28 cellular contexts compared by ENCODE assay signal in genomic region chr7:108301387-108301786, GRCh38.
"Had no signal": no experiment of that assay in that cellular context is flagged by ENCODE, and none has a peak within 500 bp of the region (broad histone marks: within the 10 kb centered on the region; RNA-seq: fewer than 3 reads in every experiment).

No MANE protein-coding gene starts in this region.

- H3K27me3 ChIP-seq: adrenal gland, body of pancreas, breast epithelium, SJSA1 had no signal

- H3K4me1 Mint-ChIP-seq: activated CD4-positive, alpha-beta T cell treated with anti-CD3 and anti-CD28 coated beads, Interleukin-2, amount 10 ng/mL, durations not matched to agents 24 days and 14 days; activated naive CD4-positive, alpha-beta T cell treated with anti-CD3 and anti-CD28 coated beads, Interleukin-2, amount 50 U/mL, for 24 hours; activated naive CD8-positive, alpha-beta T cell treated with anti-CD3 and anti-CD28 coated beads, Interleukin-2, amount 10 ng/mL, durations not matched to agents 7 days and 5 days had no signal

- H3K9ac ChIP-seq: SK-N-SH had no signal

- H3K4me3 Mint-ChIP-seq: activated CD4-positive, alpha-beta T cell treated with anti-CD3 and anti-CD28 coated beads, Interleukin-2, amount 10 ng/mL, durations not matched to agents 24 days and 14 days; activated CD8-positive, alpha-beta T cell treated with anti-CD3 and anti-CD28 coated beads for 36 hours; activated naive CD4-positive, alpha-beta T cell treated with anti-CD3 and anti-CD28 coated beads, Interleukin-2, amount 50 U/mL, for 24 hours; activated naive CD8-positive, alpha-beta T cell treated with anti-CD3 and anti-CD28 coated beads, Interleukin-2, amount 10 ng/mL, durations not matched to agents 7 days and 5 days; activated T-cell treated with anti-CD3 and anti-CD28 coated beads, Interleukin-2, amount 50 U/mL, for 24 hours; T-helper 1 cell treated with Interleukin-12 subunit alpha and Interleukin-12 subunit beta and Interleukin-4 antibody, amounts not matched to agents 30 μg/mL and 1 μg/mL, for 36 hours; T-helper 2 cell treated with Interferon-gamma antibody and Interleukin-4, amounts not matched to agents 5 μg/mL and 100 μg/mL, for 36 hours had no signal

- H3K27ac Mint-ChIP-seq: activated CD4-positive, alpha-beta T cell treated with anti-CD3 and anti-CD28 coated beads, Interleukin-2, amount 10 ng/mL, durations not matched to agents 24 days and 14 days; activated CD8-positive, alpha-beta T cell treated with anti-CD3 and anti-CD28 coated beads for 36 hours; activated naive CD4-positive, alpha-beta T cell treated with anti-CD3 and anti-CD28 coated beads, Interleukin-2, amount 50 U/mL, for 24 hours; activated naive CD8-positive, alpha-beta T cell treated with anti-CD3 and anti-CD28 coated beads, Interleukin-2, amount 10 ng/mL, durations not matched to agents 7 days and 5 days; activated T-cell treated with anti-CD3 and anti-CD28 coated beads, Interleukin-2, amount 50 U/mL, for 24 hours; activated T-helper 2 cell treated with anti-CD3 and anti-CD28 coated beads, Interferon-gamma antibody, Interleukin-2, Interleukin-4, amounts not matched to agents 10 μg/mL and 5 μg/mL and 100 μg/mL, durations not matched to agents 14 hours and 24 hours and 36 hours; T-helper 1 cell treated with Interleukin-12 subunit alpha and Interleukin-12 subunit beta and Interleukin-4 antibody, amounts not matched to agents 30 μg/mL and 1 μg/mL, for 36 hours; T-helper 2 cell treated with Interferon-gamma antibody and Interleukin-4, amounts not matched to agents 5 μg/mL and 100 μg/mL, for 36 hours had no signal

- H3K4me2 ChIP-seq: SK-N-SH had no signal

- FAIRE-seq: astrocyte had no signal

- H3K4me1 ChIP-seq: breast epithelium had no signal

- H3K9me3 ChIP-seq: adrenal gland, body of pancreas, breast epithelium, SJSA1, SK-N-SH had no signal

- ATAC-seq: activated CD8-positive, alpha-beta T cell treated with anti-CD3 and anti-CD28 coated beads for 36 hours; body of pancreas; Panc1 had no signal

- H3K36me3 ChIP-seq: adrenal gland, breast epithelium, SJSA1 had no signal

- H3K4me3 ChIP-seq: adrenal gland, body of pancreas, breast epithelium, SJSA1 had no signal

- H3K27me3 Mint-ChIP-seq: activated CD8-positive, alpha-beta T cell treated with anti-CD3 and anti-CD28 coated beads for 36 hours; activated naive CD8-positive, alpha-beta T cell treated with anti-CD3 and anti-CD28 coated beads, Interleukin-2, amount 10 ng/mL, durations not matched to agents 7 days and 5 days had no signal

- H3K36me3 Mint-ChIP-seq: activated naive CD4-positive, alpha-beta T cell treated with anti-CD3 and anti-CD28 coated beads, Interleukin-2, amount 50 U/mL, for 24 hours; activated naive CD8-positive, alpha-beta T cell treated with anti-CD3 and anti-CD28 coated beads, Interleukin-2, amount 10 ng/mL, durations not matched to agents 7 days and 5 days had no signal

- H3K27ac ChIP-seq: body of pancreas, breast epithelium, SJSA1 had no signal

- DNase-seq: activated CD4-positive, alpha-beta T cell treated with anti-CD3 and anti-CD28 coated beads, Interleukin-2, amount 10 ng/mL, durations not matched to agents 24 days and 14 days; activated CD4-positive, alpha-beta T cell treated with anti-CD3 and anti-CD28 coated beads, Interleukin-2, amount 50 U/mL, for 4 hours; activated CD8-positive, alpha-beta T cell treated with anti-CD3 and anti-CD28 coated beads for 36 hours; activated gamma-delta T cell; activated naive CD4-positive, alpha-beta T cell treated with Interleukin-2 at 50 U/mL for 16 hours; activated naive CD8-positive, alpha-beta T cell treated with anti-CD3 and anti-CD28 coated beads, Interleukin-2, amount 10 ng/mL, durations not matched to agents 7 days and 5 days; activated T-cell treated with anti-CD3 and anti-CD28 coated beads, Interleukin-2, amount 50 U/mL, for 24 hours; adrenal gland; body of pancreas; cerebellar nuclear complex; NCI-H1105; NCI-H1417 treated with DMSO at 0.1 percent for 48 hours; NCI-H187 treated with DMSO at 0.1 percent for 48 hours; NCI-H2081; NCI-H2171 treated with DMSO at 0.1 percent for 48 hours; NCI-H226; NCI-H446 treated with DMSO at 0.1 percent for 48 hours; NCI-H524; SHP77; SK-N-SH had no signal

- H3K9me3 Mint-ChIP-seq: activated CD4-positive, alpha-beta T cell treated with anti-CD3 and anti-CD28 coated beads, Interleukin-2, amount 10 ng/mL, durations not matched to agents 24 days and 14 days; activated CD8-positive, alpha-beta T cell treated with anti-CD3 and anti-CD28 coated beads for 36 hours; activated naive CD4-positive, alpha-beta T cell treated with anti-CD3 and anti-CD28 coated beads, Interleukin-2, amount 50 U/mL, for 24 hours; activated naive CD8-positive, alpha-beta T cell treated with anti-CD3 and anti-CD28 coated beads, Interleukin-2, amount 10 ng/mL, durations not matched to agents 7 days and 5 days; activated T-cell treated with anti-CD3 and anti-CD28 coated beads, Interleukin-2, amount 50 U/mL, for 24 hours; activated T-helper 2 cell treated with anti-CD3 and anti-CD28 coated beads, Interferon-gamma antibody, Interleukin-2, Interleukin-4, amounts not matched to agents 10 μg/mL and 5 μg/mL and 100 μg/mL, durations not matched to agents 14 hours and 24 hours and 36 hours; T-helper 1 cell treated with Interleukin-12 subunit alpha and Interleukin-12 subunit beta and Interleukin-4 antibody, amounts not matched to agents 30 μg/mL and 1 μg/mL, for 36 hours; T-helper 2 cell treated with Interferon-gamma antibody and Interleukin-4, amounts not matched to agents 5 μg/mL and 100 μg/mL, for 36 hours had no signal
